Comparison of ENCODE assay signal across 15 cellular contexts in genomic region chr6:108650325-108650724, GRCh38.
DNase-seq lines count a peak whose midpoint lies in the region; ATAC-seq and TF ChIP-seq lines count a peak whose summit lies in the region.
"Had no signal": no experiment of that assay in that cellular context is flagged by ENCODE, and none has a peak within 500 bp of the region (broad histone marks: within the 10 kb centered on the region; RNA-seq: fewer than 3 reads in every experiment).

No MANE protein-coding gene starts in this region.

- peak; percentile 69 for ATAC-seq in left lung

- DNase-seq in CD14-positive monocyte (ENCODE audit: low spot score) (no peak), left lung (no peak), activated gamma-delta T cell treated with Interleukin-2 at 50 U/mL for 16 hours (no peak), NCI-H774 (lab: John Stamatoyannopoulos, UW) (no peak), RPMI8226 (no peak), NCI-H526 (lab: John Stamatoyannopoulos, UW) (no peak)
- DNase-seq: activated CD4-positive, alpha-beta T cell treated with anti-CD3 and anti-CD28 coated beads, Interleukin-2, amount 50 U/mL, for 4 hours; DMS 273 treated with DMSO at 0.1 percent for 48 hours; NCI-H1048; NCI-H446 treated with DMSO at 0.1 percent for 48 hours; substantia nigra; T1000 had no signal

- H3K4me3 ChIP-seq in left lung: no peak overlapping the region
- H3K4me3 ChIP-seq in skeletal muscle tissue (ENCODE audit: low read length in 3 of 3): no peak overlapping the region
- H3K4me3 ChIP-seq: skin epidermis had no signal

- H3K27me3 ChIP-seq in left lung: no peaks in the 10 kb centered on the region
- H3K27me3 ChIP-seq in skeletal muscle tissue (ENCODE audit: control insufficient read depth in 3 of 3, insufficient read depth in 3 of 3, low read length in 3 of 3): no peaks in the 10 kb centered on the region

- peaks cover 24 to 41% of the 10 kb centered on the region in 2 donors for H3K36me3 Mint-ChIP-seq in CD14-positive monocyte

- H3K27me3 Mint-ChIP-seq in CD14-positive monocyte (ENCODE audit: low read depth in 3 of 3): no peaks in the 10 kb centered on the region

- H3K36me3 ChIP-seq in left lung: no peaks in the 10 kb centered on the region
- no peaks in the 10 kb centered on the region for H3K36me3 ChIP-seq in skeletal muscle tissue (ENCODE audit: control insufficient read depth in 3 of 3, insufficient read depth in 3 of 3, low read length in 3 of 3)

- H3K27ac ChIP-seq in VCaP: peak overlapping the region; percentile 4; the same call in 1 of the 2 replicates
- peak overlapping the region; percentile 3 to 49 for H3K27ac ChIP-seq in left lung
- H3K27ac ChIP-seq in skeletal muscle tissue (ENCODE audit: low read depth, low read length): peak overlapping the region; percentile 80

- H3K4me1 ChIP-seq in left lung (peaks cover 30 to 89% of the 10 kb centered on the region in 2 donors), skeletal muscle tissue (ENCODE audit: control insufficient read depth in 3 of 3, insufficient read depth in 3 of 3, low read length in 3 of 3) (peaks cover 70 to 89% (median 79%) of the 10 kb centered on the region in 3 donors)

- peak overlapping the region; percentile 41 to 84 (median 78) for H3K27ac Mint-ChIP-seq in CD14-positive monocyte

- no peaks in the 10 kb centered on the region for H3K9me3 Mint-ChIP-seq in CD14-positive monocyte

- no peaks in the 10 kb centered on the region for H3K9me3 ChIP-seq in left lung
- no peaks in the 10 kb centered on the region for H3K9me3 ChIP-seq in skeletal muscle tissue (ENCODE audit: control insufficient read depth in 3 of 3, low read length in 3 of 3)

- TF ChIP-seq CTCF in CD14-positive monocyte (IDR thresholded peaks at IDR 0.05): no peak
- TF ChIP-seq CTCF in VCaP (conservative IDR thresholded peaks at IDR 0.05): no peak
- no peak for TF ChIP-seq CTCF in left lung (IDR thresholded peaks at IDR 0.05)

- H3K9ac ChIP-seq in skeletal muscle tissue (ENCODE audit: low read depth in 1 of 3, low read length in 3 of 3): peak overlapping the region in 1 of 3 donors; percentile 33

- H3K4me1 Mint-ChIP-seq in CD14-positive monocyte: peaks cover 80% of the 10 kb centered on the region

- H3K4me3 Mint-ChIP-seq in CD14-positive monocyte: peak overlapping the region; percentile 34 to 54

- intact Hi-C loops in CD14-positive monocyte (cut with micrococcal nuclease) (loop anchor here in 1 of 2 donors (10.0 kb wide), 1 partner anchor 134 kb away; no protein-coding TSS in a partner anchor), left lung (cut with DNase I) (loop anchor here in 1 of 2 donors (10.0 kb wide), 1 partner anchor 76 kb away; no protein-coding TSS in a partner anchor)

Comparison
In these comparisons a context has a peak if more than half of its experiments do, and no peak if none do; other contexts are left out.
1. H3K27ac ChIP-seq: peak in every context shown above with its lines; median percentile 80 in skeletal muscle tissue; 26 in left lung; 4 in VCaP.